16 cellular contexts compared by ENCODE assay signal in the genomic region with DNA sequence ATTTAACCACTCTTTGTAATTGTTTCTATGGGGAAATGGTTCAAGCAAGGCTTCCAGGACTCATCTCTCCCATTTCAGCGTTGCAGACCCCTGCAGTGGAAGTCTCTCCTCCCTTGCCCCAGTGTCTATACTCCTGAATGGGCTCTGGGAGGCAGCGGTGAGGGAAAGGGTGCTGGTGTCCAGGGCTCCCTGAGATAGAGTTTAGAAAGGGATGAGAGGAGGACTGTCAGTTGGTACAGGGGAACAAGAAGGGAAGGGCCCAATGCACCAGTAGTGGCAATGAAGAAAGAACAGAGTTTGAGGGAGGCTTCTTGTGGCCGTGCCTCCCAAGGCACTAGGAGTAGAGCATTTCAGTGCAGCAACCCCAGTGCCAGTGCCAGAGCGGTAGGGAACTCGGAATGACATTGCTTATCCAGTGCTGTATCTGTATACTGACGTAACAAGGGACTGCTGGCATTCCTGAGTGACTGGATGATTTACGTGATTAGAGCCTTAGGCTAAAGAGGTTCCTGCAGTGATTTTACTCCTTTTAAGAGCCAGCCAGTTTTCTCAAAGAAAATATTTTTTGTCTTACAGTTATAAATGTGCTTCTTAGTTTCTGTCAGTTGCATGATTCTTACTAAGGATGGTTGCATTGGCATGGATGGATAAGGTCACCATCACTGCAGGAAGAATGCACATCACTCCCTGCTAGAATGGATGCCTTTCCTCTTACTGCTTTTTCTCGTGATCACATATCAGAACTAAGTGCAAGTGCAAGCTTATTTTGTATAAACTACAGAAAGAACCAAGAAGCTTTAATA. TPM values are rescaled to one million over a fixed set of nuclear protein-coding genes. Genes with fewer than 3 reads are reported as not detected.
A peak's percentile ranks its signal among the peaks of the same experiment; 100 is the strongest.
DNase-seq lines count a peak whose midpoint lies in the region; ATAC-seq and TF ChIP-seq lines count a peak whose summit lies in the region.
"Had no signal": no experiment of that assay in that cellular context is flagged by ENCODE, and none has a peak within 500 bp of the region (broad histone marks: within the 10 kb centered on the region; RNA-seq: fewer than 3 reads in every experiment).

No MANE protein-coding gene starts in this region.

- no peaks in the 10 kb centered on the region for H3K27me3 ChIP-seq in GM23248 (replicated peaks; ENCODE audit: insufficient read depth)
- H3K27me3 ChIP-seq in osteoblast (ENCODE audit: insufficient read depth, low read length), result no peaks in the 10 kb centered on the region
- H3K27me3 ChIP-seq: cardiac muscle cell, heart right ventricle, neutrophil, uterus had no signal

- TF ChIP-seq CTCF in fibroblast of the aortic adventitia (IDR thresholded peaks at IDR 0.05; ENCODE audit: insufficient read depth, low read length) (no peak), osteoblast (IDR thresholded peaks at IDR 0.05; ENCODE audit: extremely low read depth, low read depth, low read length) (no peak)

- H3K4me3 Mint-ChIP-seq in activated CD4-positive, alpha-beta T cell treated with anti-CD3 and anti-CD28 coated beads for 36 hours, result no peak overlapping the region

- ATAC-seq in SK-N-SH treated with all-trans-retinoic acid at 6 μM for 48 hours, result peak; percentile 94
- ATAC-seq in activated CD4-positive, alpha-beta T cell treated with anti-CD3 and anti-CD28 coated beads for 36 hours, result no peak
- ATAC-seq: HCT116 had no signal

- H3K36me3 Mint-ChIP-seq in activated CD4-positive, alpha-beta T cell treated with anti-CD3 and anti-CD28 coated beads for 36 hours (ENCODE audit: low read depth), result peaks cover 42% of the 10 kb centered on the region

- H2AFZ ChIP-seq in GM23248 (no peak overlapping the region), osteoblast (ENCODE audit: low read length) (no peak overlapping the region)

- H3K36me3 ChIP-seq in GM23248 (ENCODE audit: low read depth) (peaks cover 37% of the 10 kb centered on the region), osteoblast (ENCODE audit: insufficient read depth, low read length) (peaks cover 34% of the 10 kb centered on the region)
- H3K36me3 ChIP-seq: uterus had no signal

- no peaks in the 10 kb centered on the region for H3K9me3 ChIP-seq in GM23248 (ENCODE audit: low read depth)
- H3K9me3 ChIP-seq in osteoblast (ENCODE audit: low read depth, low read length), result no peaks in the 10 kb centered on the region
- H3K9me3 ChIP-seq: heart right ventricle, neutrophil, uterus had no signal

- WGBS in GM23248 (ENCODE audit: low coverage in 1 of 2, low lambda C conversion rate in 2 of 2, missing lambda C conversion rate in 2 of 2), 2 experiments, result 82 to 87% methylated on average over 8 of the region's 8 CpGs

- DNase-seq in GM23248 (peak; percentile 10), fibroblast of the aortic adventitia (ENCODE audit: low read depth) (peak; percentile 42), osteoblast (ENCODE audit: insufficient read length, low spot score, missing footprints) (peak; percentile 68), GDM1 (lab: John Stamatoyannopoulos, UW) (no peak), cerebellar nuclear complex (lab: John Stamatoyannopoulos, UW) (no peak), activated gamma-delta T cell (lab: John Stamatoyannopoulos, UW) (no peak)
- no peak for DNase-seq in activated CD4-positive, alpha-beta T cell treated with anti-CD3 and anti-CD28 coated beads for 36 hours
- DNase-seq: activated CD8-positive, alpha-beta memory T cell treated with anti-CD3 and anti-CD28 coated beads, Interleukin-2, amount 50 U/mL, for 4 hours; DMS53; heart right ventricle; SW 1271; uterus had no signal

- POLR2A ChIA-PET in activated CD4-positive, alpha-beta T cell treated with anti-CD3 and anti-CD28 coated beads for 36 hours (lab: Charles Lee), result no interaction called here

- H3K4me1 ChIP-seq in GM23248 (ENCODE audit: insufficient read depth) (no peaks in the 10 kb centered on the region), osteoblast (ENCODE audit: insufficient read depth, low read length) (peaks cover 16% of the 10 kb centered on the region)
- H3K4me1 ChIP-seq: uterus had no signal

- H3K4me3 ChIP-seq in GM23248 (no peak overlapping the region), fibroblast of the aortic adventitia (ENCODE audit: low read depth, low read length) (no peak overlapping the region), osteoblast (ENCODE audit: insufficient read depth, low read length) (no peak overlapping the region)
- H3K4me3 ChIP-seq: cardiac muscle cell, heart right ventricle, uterus had no signal

- H3K27ac ChIP-seq in GM23248, result no peak overlapping the region
- peak overlapping the region; percentile 16 for H3K27ac ChIP-seq in osteoblast (ENCODE audit: low read depth, low read length)
- H3K27ac ChIP-seq: cardiac muscle cell, heart right ventricle, neutrophil, uterus had no signal

- CTCF ChIA-PET in activated CD4-positive, alpha-beta T cell treated with anti-CD3 and anti-CD28 coated beads for 36 hours (lab: Charles Lee), result interaction anchor here (0.6 to 1.2 kb wide), 3 partner anchors 24 to 965 kb away, joined by 4 to 5 read pairs (median 4); no protein-coding TSS in a partner anchor

- in situ Hi-C loops in GM23248 (cut with MboI), result no loop called here

- no peaks in the 10 kb centered on the region for H3K9me3 Mint-ChIP-seq in activated CD4-positive, alpha-beta T cell treated with anti-CD3 and anti-CD28 coated beads for 36 hours (ENCODE audit: low read depth)

- no peak overlapping the region for H3K4me2 ChIP-seq in GM23248 (ENCODE audit: unreplicated experiment)
- no peak overlapping the region for H3K4me2 ChIP-seq in osteoblast (ENCODE audit: insufficient read depth, low read length)

- intact Hi-C loops in activated CD4-positive, alpha-beta T cell treated with anti-CD3 and anti-CD28 coated beads for 36 hours (cut with DNase I, micrococcal nuclease), result loop anchor here in 1 of 2 experiments (5.0 kb wide), 1 partner anchor 163 kb away; no protein-coding TSS in a partner anchor

- no peaks in the 10 kb centered on the region for H3K27me3 Mint-ChIP-seq in activated CD4-positive, alpha-beta T cell treated with anti-CD3 and anti-CD28 coated beads for 36 hours

- H3K9me2 ChIP-seq in GM23248 (ENCODE audit: insufficient read depth), result no peaks in the 10 kb centered on the region

- H3F3A ChIP-seq in GM23248 (ENCODE audit: insufficient read depth), result no peaks in the 10 kb centered on the region

- no peaks in the 10 kb centered on the region for H4K20me1 ChIP-seq in GM23248 (ENCODE audit: insufficient read depth)
- no peaks in the 10 kb centered on the region for H4K20me1 ChIP-seq in osteoblast (ENCODE audit: insufficient read depth, low read length)

- H3K27ac Mint-ChIP-seq in activated CD4-positive, alpha-beta T cell treated with anti-CD3 and anti-CD28 coated beads for 36 hours, result no peak overlapping the region

- no peaks in the 10 kb centered on the region for H3K79me2 ChIP-seq in GM23248 (ENCODE audit: insufficient read depth)
- no peaks in the 10 kb centered on the region for H3K79me2 ChIP-seq in osteoblast (ENCODE audit: insufficient read depth, low read length)

- H3K4me1 Mint-ChIP-seq in activated CD4-positive, alpha-beta T cell treated with anti-CD3 and anti-CD28 coated beads for 36 hours, result no peaks in the 10 kb centered on the region

- H3K9ac ChIP-seq in GM23248, result no peak overlapping the region

TF ChIP-seq in SK-N-SH treated with all-trans-retinoic acid at 6 μM for 48 hours, 23 proteins besides CTCF, POLR2A, EP300 and RAD21 (continues in another document):
- TF ChIP-seq ESRRG (CRISPR knock-in tag; IDR thresholded peaks at IDR 0.05), result no peak
- TF ChIP-seq TCF4 (CRISPR knock-in tag; IDR thresholded peaks at IDR 0.05; ENCODE audit: borderline replicate concordance), result peak; percentile 60; the same call in 1 of the 2 replicates
- TF ChIP-seq ZNF8 (CRISPR knock-in tag; IDR thresholded peaks at IDR 0.05), result no peak
- TF ChIP-seq GLIS3 (CRISPR knock-in tag; IDR thresholded peaks at IDR 0.05), result peak; percentile 19; the same call in 1 of the 2 replicates
- no peak for TF ChIP-seq PPARA (CRISPR knock-in tag; IDR thresholded peaks at IDR 0.05; ENCODE audit: borderline replicate concordance)
- TF ChIP-seq BACH2 (CRISPR knock-in tag; IDR thresholded peaks at IDR 0.05; ENCODE audit: borderline replicate concordance), result no peak
- TF ChIP-seq TOX (CRISPR knock-in tag; IDR thresholded peaks at IDR 0.05; ENCODE audit: borderline replicate concordance), result no peak
- TF ChIP-seq OSR1 (CRISPR knock-in tag; IDR thresholded peaks at IDR 0.05), result no peak
- TF ChIP-seq ISL1 (CRISPR knock-in tag; IDR thresholded peaks at IDR 0.05), result peak; percentile 96
- 0 out of 2 replicates have a peak, but pooled peaks have one; percentile 31 for TF ChIP-seq ZNF565 (CRISPR knock-in tag; conservative IDR thresholded peaks at IDR 0.05; ENCODE audit: low read depth)
- TF ChIP-seq, protein P1, sequence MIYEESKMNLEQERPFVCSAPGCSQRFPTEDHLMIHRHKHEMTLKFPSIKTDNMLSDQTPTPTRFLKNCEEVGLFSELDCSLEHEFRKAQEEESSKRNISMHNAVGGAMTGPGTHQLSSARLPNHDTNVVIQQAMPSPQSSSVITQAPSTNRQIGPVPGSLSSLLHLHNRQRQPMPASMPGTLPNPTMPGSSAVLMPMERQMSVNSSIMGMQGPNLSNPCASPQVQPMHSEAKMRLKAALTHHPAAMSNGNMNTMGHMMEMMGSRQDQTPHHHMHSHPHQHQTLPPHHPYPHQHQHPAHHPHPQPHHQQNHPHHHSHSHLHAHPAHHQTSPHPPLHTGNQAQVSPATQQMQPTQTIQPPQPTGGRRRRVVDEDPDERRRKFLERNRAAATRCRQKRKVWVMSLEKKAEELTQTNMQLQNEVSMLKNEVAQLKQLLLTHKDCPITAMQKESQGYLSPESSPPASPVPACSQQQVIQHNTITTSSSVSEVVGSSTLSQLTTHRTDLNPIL (CRISPR knock-in tag; IDR thresholded peaks at IDR 0.05; ENCODE audit: low read depth), result peak; percentile 70
- TF ChIP-seq ZFP30 (CRISPR knock-in tag; IDR thresholded peaks at IDR 0.05), result no peak
- TF ChIP-seq SNAI2 (CRISPR knock-in tag; IDR thresholded peaks at IDR 0.05), result peak; percentile 74
- 0 out of 2 replicates have a peak, but pooled peaks have one; percentile 70 for TF ChIP-seq ZFP3 (CRISPR knock-in tag; IDR thresholded peaks at IDR 0.05)
- TF ChIP-seq ARNTL (CRISPR knock-in tag; IDR thresholded peaks at IDR 0.05; ENCODE audit: borderline replicate concordance, low read depth), result no peak
- TF ChIP-seq ZC3H10 (CRISPR knock-in tag; IDR thresholded peaks at IDR 0.05), result peak; percentile 64; the same call in 1 of the 2 replicates
- 0 out of 2 replicates have a peak, but pooled peaks have one; percentile 56 for TF ChIP-seq CSDC2 (CRISPR knock-in tag; IDR thresholded peaks at IDR 0.05)

RNA-seq across cellular contexts. Expression of a gene that starts 28.0 kb away (rescaled TPM):
- 23.3 and 30.2 TPM in 2 replicates for total RNA-seq in GM23248 (2014; rRNA removed; shearing (Covaris generic))
- 21.8 and 22.1 TPM in 2 replicates for polyA plus RNA-seq in GM23248 (2016; fragmentation: Nextera tagmentation; extraction: Ambion mirVana)
- 37.0 and 89.4 TPM in 2 replicates for total RNA-seq in fibroblast of the aortic adventitia (ENCODE audit: low replicate concordance)
- 30.1 and 39.8 TPM in 2 replicates for total RNA-seq in osteoblast
- 10 to 100 TPM; 21.0 to 22.1 TPM for total RNA-seq in activated CD4-positive, alpha-beta T cell treated with anti-CD3 and anti-CD28 coated beads for 36 hours

Comparison
In these comparisons a context has a peak if more than half of its experiments do, and no peak if none do; other contexts are left out.
1. DNase-seq: peak in GM23248 (single experiment), fibroblast of the aortic adventitia (single experiment) and osteoblast (single experiment); none in GDM1 (single experiment), cerebellar nuclear complex (0 of 2), activated CD4-positive, alpha-beta T cell treated with anti-CD3 and anti-CD28 coated beads for 36 hours (single experiment) and activated gamma-delta T cell (single experiment).